In the genomic region with DNA sequence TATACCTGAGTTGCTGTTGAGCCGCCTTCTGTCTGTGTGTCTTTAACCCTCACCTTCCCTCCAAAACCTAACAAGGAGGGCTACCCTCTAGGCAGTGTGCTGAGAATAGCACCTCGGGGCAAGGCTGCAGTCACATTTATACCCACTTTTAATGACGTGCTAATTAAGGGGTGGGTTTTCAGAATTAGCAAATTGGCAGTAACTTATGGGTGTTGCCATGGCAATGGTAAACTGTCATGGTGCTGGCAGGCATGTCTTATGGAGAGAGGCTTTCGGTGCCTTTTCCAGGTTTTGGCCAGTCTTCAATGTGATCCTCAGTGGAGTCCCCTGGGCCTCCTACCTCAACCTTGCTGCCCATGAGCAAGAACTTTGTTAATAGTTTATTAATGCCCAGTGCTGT, we compare ENCODE assay signal across 19 cellular contexts. TPM values are rescaled to one million over a fixed set of nuclear protein-coding genes. Genes with fewer than 3 reads are reported as not detected.
"Had no signal": no experiment of that assay in that cellular context is flagged by ENCODE, and none has a peak within 500 bp of the region (broad histone marks: within the 10 kb centered on the region; RNA-seq: fewer than 3 reads in every experiment).

No MANE protein-coding gene starts in this region.

- H3K27ac ChIP-seq: left lung, stomach had no signal

- H3K27me3 ChIP-seq: cardiac muscle cell, dorsolateral prefrontal cortex had no signal

- H3K36me3 ChIP-seq: left lung, sigmoid colon, stomach had no signal

- H3K4me1 Mint-ChIP-seq: activated CD4-positive, alpha-beta T cell treated with anti-CD3 and anti-CD28 coated beads for 36 hours; naive B cell; stimulated activated effector memory CD8-positive, alpha-beta T cell treated with anti-CD3 and anti-CD28 coated beads, Interleukin-12 subunit alpha, Interleukin-12 subunit beta, amount 100 ng/mL, for 72 hours had no signal

- H3K27ac Mint-ChIP-seq: activated CD4-positive, alpha-beta T cell treated with anti-CD3 and anti-CD28 coated beads for 36 hours; activated naive CD4-positive, alpha-beta T cell treated with anti-CD3 and anti-CD28 coated beads, Interleukin-2, amount 50 U/mL, for 24 hours; naive B cell; stimulated activated effector memory CD8-positive, alpha-beta T cell treated with anti-CD3 and anti-CD28 coated beads, Interleukin-12 subunit alpha, Interleukin-12 subunit beta, amount 100 ng/mL, for 72 hours had no signal

- H3K36me3 Mint-ChIP-seq: activated naive CD4-positive, alpha-beta T cell treated with anti-CD3 and anti-CD28 coated beads, Interleukin-2, amount 50 U/mL, for 24 hours; stimulated activated effector memory CD8-positive, alpha-beta T cell treated with anti-CD3 and anti-CD28 coated beads, Interleukin-12 subunit alpha, Interleukin-12 subunit beta, amount 100 ng/mL, for 72 hours had no signal

- H3K4me3 ChIP-seq: cardiac muscle cell, left lung, mucosa of descending colon, sigmoid colon, stomach had no signal

- H3K9me3 ChIP-seq: left lung, mucosa of descending colon, sigmoid colon, stomach had no signal

- H3K9me3 Mint-ChIP-seq: activated naive CD4-positive, alpha-beta T cell treated with anti-CD3 and anti-CD28 coated beads, Interleukin-2, amount 50 U/mL, for 24 hours; stimulated activated effector memory CD8-positive, alpha-beta T cell treated with anti-CD3 and anti-CD28 coated beads, Interleukin-12 subunit alpha, Interleukin-12 subunit beta, amount 100 ng/mL, for 72 hours had no signal

- DNase-seq: activated CD4-positive, alpha-beta T cell treated with anti-CD3 and anti-CD28 coated beads for 36 hours; activated CD4-positive, alpha-beta T cell treated with anti-CD3 and anti-CD28 coated beads, Interleukin-2, amount 50 U/mL, for 48 hours; activated gamma-delta T cell; erythroblast; foreskin melanocyte; left lung; mucosa of descending colon; naive B cell; sigmoid colon; stimulated activated CD4-positive, alpha-beta T cell treated with anti-CD3 and anti-CD28 coated beads, Interleukin-4, amount 100 ng/mL, for 24 hours; stomach; T-helper 2 cell had no signal

- FAIRE-seq: colon, kidney had no signal

- H3K4me3 Mint-ChIP-seq: activated CD4-positive, alpha-beta T cell treated with anti-CD3 and anti-CD28 coated beads for 36 hours; activated naive CD4-positive, alpha-beta T cell treated with anti-CD3 and anti-CD28 coated beads, Interleukin-2, amount 50 U/mL, for 24 hours; stimulated activated effector memory CD8-positive, alpha-beta T cell treated with anti-CD3 and anti-CD28 coated beads, Interleukin-12 subunit alpha, Interleukin-12 subunit beta, amount 100 ng/mL, for 72 hours had no signal

- ATAC-seq: activated CD4-positive, alpha-beta T cell treated with anti-CD3 and anti-CD28 coated beads for 36 hours; left lung; mucosa of descending colon; stimulated activated effector memory CD8-positive, alpha-beta T cell treated with anti-CD3 and anti-CD28 coated beads, Interleukin-12 subunit alpha, Interleukin-12 subunit beta, amount 100 ng/mL, for 72 hours had no signal

RNA-seq across cellular contexts. Expression of a gene that starts 1.2 kb away (rescaled TPM):
- total RNA-seq: activated CD4-positive, alpha-beta T cell treated with anti-CD3 and anti-CD28 coated beads for 36 hours had no signal

RNA-seq across cellular contexts. Expression of a gene that starts 43.9 kb away (rescaled TPM):
- total RNA-seq: activated CD4-positive, alpha-beta T cell treated with anti-CD3 and anti-CD28 coated beads for 36 hours; renal cortical epithelial cell had no signal

RNA-seq across cellular contexts. Expression of a gene that starts 59.2 kb away (rescaled TPM):
- total RNA-seq: activated CD4-positive, alpha-beta T cell treated with anti-CD3 and anti-CD28 coated beads for 36 hours had no signal
